In the genomic region with DNA sequence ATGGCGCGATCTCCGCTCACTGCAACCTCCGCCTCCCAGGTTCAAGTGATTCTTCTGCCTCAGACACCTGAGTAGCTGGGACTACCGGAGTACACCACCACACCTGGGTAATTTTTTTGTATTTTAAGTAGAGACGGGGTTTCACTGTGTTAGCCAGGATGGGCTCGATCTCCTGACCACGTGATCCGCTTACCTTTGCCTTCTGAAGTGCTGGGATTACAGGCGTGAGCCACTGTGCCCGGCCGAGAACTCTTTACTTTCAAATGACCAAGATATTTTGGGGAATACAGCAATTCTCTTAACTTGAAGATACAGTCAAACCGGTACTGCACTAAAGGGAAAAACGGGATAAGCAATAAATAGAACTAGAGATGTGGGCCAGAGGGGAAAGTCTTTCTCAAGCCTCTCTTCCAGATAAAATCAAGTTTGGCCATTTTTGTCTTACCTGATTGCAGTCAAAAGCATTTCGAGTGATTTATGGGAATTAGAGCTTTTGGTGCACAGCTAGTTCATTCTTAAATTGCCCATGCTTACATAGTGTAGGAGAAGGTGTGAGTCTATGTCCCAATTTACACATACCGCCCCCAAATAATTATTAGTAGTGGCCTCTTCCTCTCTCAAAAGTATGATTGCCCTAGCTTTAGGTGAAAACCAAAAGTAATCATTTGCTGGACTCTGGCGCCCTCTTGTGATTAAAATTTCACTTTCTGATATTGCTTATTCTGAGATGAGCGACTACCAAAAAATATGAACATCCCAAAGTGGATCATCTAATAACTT, we compare ENCODE assay signal across 1 cellular context.
A peak's percentile ranks its signal among the peaks of the same experiment; 100 is the strongest.
TF ChIP-seq lines count a peak whose summit lies in the region.

No MANE protein-coding gene starts in this region.

TF ChIP-seq in HepG2, 621 proteins besides CTCF, POLR2A, EP300 and RAD21 (continued from another document):
- TF ChIP-seq SMC3 (IDR thresholded peaks at IDR 0.05; ENCODE audit: low read length) (peak; percentile 97), HOXA5 (CRISPR knock-in tag; IDR thresholded peaks at IDR 0.05) (peak; percentile 38; the same call in 1 of the 2 replicates), ZNF782 (CRISPR knock-in tag; IDR thresholded peaks at IDR 0.05; ENCODE audit: borderline replicate concordance) (no peak), ZBTB46 (CRISPR knock-in tag; IDR thresholded peaks at IDR 0.05; ENCODE audit: borderline replicate concordance) (no peak), MIXL1 (CRISPR knock-in tag; IDR thresholded peaks at IDR 0.05) (peak; percentile 33; the same call in 1 of the 2 replicates), SMARCC2 (IDR thresholded peaks at IDR 0.05) (no peak), ZNF337 (CRISPR knock-in tag; IDR thresholded peaks at IDR 0.05; ENCODE audit: borderline replicate concordance, low read depth) (no peak), TBX3 (IDR thresholded peaks at IDR 0.05; ENCODE audit: borderline replicate concordance) (no peak), SIN3A (IDR thresholded peaks at IDR 0.05; ENCODE audit: borderline replicate concordance, low read depth, low read length) (no peak), FOXJ3 (CRISPR knock-in tag; IDR thresholded peaks at IDR 0.05; ENCODE audit: borderline replicate concordance) (no peak; the same call in 1 of the 2 replicates), AGO1 (IDR thresholded peaks at IDR 0.05; ENCODE audit: low read depth, low read length, poor library complexity, severe bottlenecking) (no peak), ZNF691 (CRISPR knock-in tag; IDR thresholded peaks at IDR 0.05; ENCODE audit: borderline replicate concordance, low read depth) (no peak), PHF21A (CRISPR knock-in tag; IDR thresholded peaks at IDR 0.05) (0 out of 2 replicates have a peak, but pooled peaks have one; percentile 22), KDM5B (CRISPR knock-in tag; IDR thresholded peaks at IDR 0.05; ENCODE audit: borderline replicate concordance) (no peak), GATAD1 (CRISPR knock-in tag; IDR thresholded peaks at IDR 0.05) (no peak), ZSCAN31 (CRISPR knock-in tag; IDR thresholded peaks at IDR 0.05; ENCODE audit: low read depth) (no peak), ZNF512 (CRISPR knock-in tag; IDR thresholded peaks at IDR 0.05) (no peak), TRIM22 (IDR thresholded peaks at IDR 0.05) (no peak), THAP11 (CRISPR knock-in tag; IDR thresholded peaks at IDR 0.05) (0 out of 2 replicates have a peak, but pooled peaks have one; percentile 6), YEATS4 (CRISPR knock-in tag; IDR thresholded peaks at IDR 0.05; ENCODE audit: borderline replicate concordance) (peak; percentile 48; the same call in 1 of the 2 replicates), ZNF362 (CRISPR knock-in tag; IDR thresholded peaks at IDR 0.05; ENCODE audit: borderline replicate concordance) (no peak), ATF7 (IDR thresholded peaks at IDR 0.05) (no peak), ATF7 (CRISPR knock-in tag; IDR thresholded peaks at IDR 0.05) (no peak), ZIK1 (CRISPR knock-in tag; IDR thresholded peaks at IDR 0.05; ENCODE audit: borderline replicate concordance, low read depth) (no peak)
- TF ChIP-seq, protein P1, sequence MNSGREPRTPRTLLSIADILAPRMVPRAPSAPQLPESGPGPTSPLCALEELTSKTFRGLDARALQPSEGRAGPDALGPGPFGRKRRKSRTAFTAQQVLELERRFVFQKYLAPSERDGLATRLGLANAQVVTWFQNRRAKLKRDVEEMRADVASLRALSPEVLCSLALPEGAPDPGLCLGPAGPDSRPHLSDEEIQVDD (CRISPR knock-in tag; IDR thresholded peaks at IDR 0.05; ENCODE audit: borderline replicate concordance), result no peak
- TF ChIP-seq, protein P2, sequence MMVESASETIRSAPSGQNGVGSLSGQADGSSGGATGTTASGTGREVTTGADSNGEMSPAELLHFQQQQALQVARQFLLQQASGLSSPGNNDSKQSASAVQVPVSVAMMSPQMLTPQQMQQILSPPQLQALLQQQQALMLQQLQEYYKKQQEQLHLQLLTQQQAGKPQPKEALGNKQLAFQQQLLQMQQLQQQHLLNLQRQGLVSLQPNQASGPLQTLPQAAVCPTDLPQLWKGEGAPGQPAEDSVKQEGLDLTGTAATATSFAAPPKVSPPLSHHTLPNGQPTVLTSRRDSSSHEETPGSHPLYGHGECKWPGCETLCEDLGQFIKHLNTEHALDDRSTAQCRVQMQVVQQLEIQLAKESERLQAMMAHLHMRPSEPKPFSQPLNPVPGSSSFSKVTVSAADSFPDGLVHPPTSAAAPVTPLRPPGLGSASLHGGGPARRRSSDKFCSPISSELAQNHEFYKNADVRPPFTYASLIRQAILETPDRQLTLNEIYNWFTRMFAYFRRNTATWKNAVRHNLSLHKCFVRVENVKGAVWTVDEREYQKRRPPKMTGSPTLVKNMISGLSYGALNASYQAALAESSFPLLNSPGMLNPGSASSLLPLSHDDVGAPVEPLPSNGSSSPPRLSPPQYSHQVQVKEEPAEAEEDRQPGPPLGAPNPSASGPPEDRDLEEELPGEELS (CRISPR knock-in tag; IDR thresholded peaks at IDR 0.05), result 0 out of 2 replicates have a peak, but pooled peaks have one; percentile 13
- TF ChIP-seq, protein P3, sequence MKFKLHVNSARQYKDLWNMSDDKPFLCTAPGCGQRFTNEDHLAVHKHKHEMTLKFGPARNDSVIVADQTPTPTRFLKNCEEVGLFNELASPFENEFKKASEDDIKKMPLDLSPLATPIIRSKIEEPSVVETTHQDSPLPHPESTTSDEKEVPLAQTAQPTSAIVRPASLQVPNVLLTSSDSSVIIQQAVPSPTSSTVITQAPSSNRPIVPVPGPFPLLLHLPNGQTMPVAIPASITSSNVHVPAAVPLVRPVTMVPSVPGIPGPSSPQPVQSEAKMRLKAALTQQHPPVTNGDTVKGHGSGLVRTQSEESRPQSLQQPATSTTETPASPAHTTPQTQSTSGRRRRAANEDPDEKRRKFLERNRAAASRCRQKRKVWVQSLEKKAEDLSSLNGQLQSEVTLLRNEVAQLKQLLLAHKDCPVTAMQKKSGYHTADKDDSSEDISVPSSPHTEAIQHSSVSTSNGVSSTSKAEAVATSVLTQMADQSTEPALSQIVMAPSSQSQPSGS (CRISPR knock-in tag; IDR thresholded peaks at IDR 0.05), result 0 out of 2 replicates have a peak, but pooled peaks have one; percentile 10
- TF ChIP-seq, protein P4, sequence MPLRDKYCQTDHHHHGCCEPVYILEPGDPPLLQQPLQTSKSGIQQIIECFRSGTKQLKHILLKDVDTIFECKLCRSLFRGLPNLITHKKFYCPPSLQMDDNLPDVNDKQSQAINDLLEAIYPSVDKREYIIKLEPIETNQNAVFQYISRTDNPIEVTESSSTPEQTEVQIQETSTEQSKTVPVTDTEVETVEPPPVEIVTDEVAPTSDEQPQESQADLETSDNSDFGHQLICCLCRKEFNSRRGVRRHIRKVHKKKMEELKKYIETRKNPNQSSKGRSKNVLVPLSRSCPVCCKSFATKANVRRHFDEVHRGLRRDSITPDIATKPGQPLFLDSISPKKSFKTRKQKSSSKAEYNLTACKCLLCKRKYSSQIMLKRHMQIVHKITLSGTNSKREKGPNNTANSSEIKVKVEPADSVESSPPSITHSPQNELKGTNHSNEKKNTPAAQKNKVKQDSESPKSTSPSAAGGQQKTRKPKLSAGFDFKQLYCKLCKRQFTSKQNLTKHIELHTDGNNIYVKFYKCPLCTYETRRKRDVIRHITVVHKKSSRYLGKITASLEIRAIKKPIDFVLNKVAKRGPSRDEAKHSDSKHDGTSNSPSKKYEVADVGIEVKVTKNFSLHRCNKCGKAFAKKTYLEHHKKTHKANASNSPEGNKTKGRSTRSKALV (CRISPR knock-in tag; IDR thresholded peaks at IDR 0.05), result 0 out of 2 replicates have a peak, but pooled peaks have one; percentile 33
- TF ChIP-seq, protein P5, sequence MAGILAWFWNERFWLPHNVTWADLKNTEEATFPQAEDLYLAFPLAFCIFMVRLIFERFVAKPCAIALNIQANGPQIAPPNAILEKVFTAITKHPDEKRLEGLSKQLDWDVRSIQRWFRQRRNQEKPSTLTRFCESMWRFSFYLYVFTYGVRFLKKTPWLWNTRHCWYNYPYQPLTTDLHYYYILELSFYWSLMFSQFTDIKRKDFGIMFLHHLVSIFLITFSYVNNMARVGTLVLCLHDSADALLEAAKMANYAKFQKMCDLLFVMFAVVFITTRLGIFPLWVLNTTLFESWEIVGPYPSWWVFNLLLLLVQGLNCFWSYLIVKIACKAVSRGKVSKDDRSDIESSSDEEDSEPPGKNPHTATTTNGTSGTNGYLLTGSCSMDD (CRISPR knock-in tag; IDR thresholded peaks at IDR 0.05), result no peak
- TF ChIP-seq, protein P6, sequence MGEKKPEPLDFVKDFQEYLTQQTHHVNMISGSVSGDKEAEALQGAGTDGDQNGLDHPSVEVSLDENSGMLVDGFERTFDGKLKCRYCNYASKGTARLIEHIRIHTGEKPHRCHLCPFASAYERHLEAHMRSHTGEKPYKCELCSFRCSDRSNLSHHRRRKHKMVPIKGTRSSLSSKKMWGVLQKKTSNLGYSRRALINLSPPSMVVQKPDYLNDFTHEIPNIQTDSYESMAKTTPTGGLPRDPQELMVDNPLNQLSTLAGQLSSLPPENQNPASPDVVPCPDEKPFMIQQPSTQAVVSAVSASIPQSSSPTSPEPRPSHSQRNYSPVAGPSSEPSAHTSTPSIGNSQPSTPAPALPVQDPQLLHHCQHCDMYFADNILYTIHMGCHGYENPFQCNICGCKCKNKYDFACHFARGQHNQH (CRISPR knock-in tag; IDR thresholded peaks at IDR 0.05), result no peak
